In genomic region chr2:55138546-55139288, GRCh38 we compare ENCODE assay signal across 13 cellular contexts.
DNase-seq lines count a peak whose midpoint lies in the region; ATAC-seq and TF ChIP-seq lines count a peak whose summit lies in the region.
"Had no signal": no experiment of that assay in that cellular context is flagged by ENCODE, and none has a peak within 500 bp of the region (broad histone marks: within the 10 kb centered on the region; RNA-seq: fewer than 3 reads in every experiment).

No MANE protein-coding gene starts in this region.

- no peak overlapping the region for H3K4me3 Mint-ChIP-seq in activated T-cell treated with anti-CD3 and anti-CD28 coated beads, Interleukin-2, amount 50 U/mL, for 72 hours
- H3K4me3 Mint-ChIP-seq: activated CD4-positive, alpha-beta T cell treated with anti-CD3 and anti-CD28 coated beads for 36 hours; activated naive CD8-positive, alpha-beta T cell treated with anti-CD3 and anti-CD28 coated beads for 36 hours had no signal

- H3K4me1 ChIP-seq in esophagus squamous epithelium (peaks cover 13 to 62% (median 21%) of the 10 kb centered on the region in 3 donors), upper lobe of right lung (peaks cover 33% of the 10 kb centered on the region)

- H3K9me3 ChIP-seq in esophagus squamous epithelium (no peaks in the 10 kb centered on the region), upper lobe of right lung (no peaks in the 10 kb centered on the region)

- H3K36me3 ChIP-seq in esophagus squamous epithelium (no peaks in the 10 kb centered on the region), upper lobe of right lung (no peaks in the 10 kb centered on the region)

- WGBS in esophagus squamous epithelium, 2 donors = 69 to 72% methylated on average over 13 of the region's 13 CpGs

- H3K27ac Mint-ChIP-seq in activated T-cell treated with anti-CD3 and anti-CD28 coated beads, Interleukin-2, amount 50 U/mL, for 72 hours = no peak overlapping the region
- H3K27ac Mint-ChIP-seq: activated CD4-positive, alpha-beta T cell treated with anti-CD3 and anti-CD28 coated beads for 36 hours; activated naive CD8-positive, alpha-beta T cell treated with anti-CD3 and anti-CD28 coated beads for 36 hours had no signal

- H3K27me3 Mint-ChIP-seq in activated T-cell treated with anti-CD3 and anti-CD28 coated beads, Interleukin-2, amount 50 U/mL, for 72 hours (ENCODE audit: low read depth) = no peaks in the 10 kb centered on the region
- H3K27me3 Mint-ChIP-seq: activated CD4-positive, alpha-beta T cell treated with anti-CD3 and anti-CD28 coated beads for 36 hours; activated naive CD8-positive, alpha-beta T cell treated with anti-CD3 and anti-CD28 coated beads for 36 hours had no signal

- no peak for ATAC-seq in activated T-cell treated with anti-CD3 and anti-CD28 coated beads, Interleukin-2, amount 50 U/mL, for 72 hours (replicated peaks in 1 of 2)
- no peak for ATAC-seq in HG02759 (IDR thresholded peaks at IDR 0.05; ENCODE audit: unreplicated experiment)
- ATAC-seq in upper lobe of right lung = no peak
- ATAC-seq: activated CD4-positive, alpha-beta T cell treated with anti-CD3 and anti-CD28 coated beads for 36 hours had no signal

- TF ChIP-seq CTCF in esophagus squamous epithelium (IDR thresholded peaks at IDR 0.05) (no peak), upper lobe of right lung (IDR thresholded peaks at IDR 0.05) (no peak)

- no peaks in the 10 kb centered on the region for H3K27me3 ChIP-seq in esophagus squamous epithelium
- H3K27me3 ChIP-seq in upper lobe of right lung = no peaks in the 10 kb centered on the region

- H3K9me3 Mint-ChIP-seq in activated T-cell treated with anti-CD3 and anti-CD28 coated beads, Interleukin-2, amount 50 U/mL, for 72 hours = no peaks in the 10 kb centered on the region
- H3K9me3 Mint-ChIP-seq: activated naive CD8-positive, alpha-beta T cell treated with anti-CD3 and anti-CD28 coated beads for 36 hours had no signal

- H3K36me3 Mint-ChIP-seq in activated T-cell treated with anti-CD3 and anti-CD28 coated beads, Interleukin-2, amount 50 U/mL, for 72 hours (ENCODE audit: insufficient read depth in 2 of 2) = no peaks in the 10 kb centered on the region
- H3K36me3 Mint-ChIP-seq: activated naive CD8-positive, alpha-beta T cell treated with anti-CD3 and anti-CD28 coated beads for 36 hours; naive B cell had no signal

- peak in 9 of 14 donors; percentile 55 to 84 (median 65) for DNase-seq in C1 segment of cervical spinal cord (lab: John Stamatoyannopoulos, UW)
- peak; percentile 99 for DNase-seq in NCI-H526 treated with DMSO at 0.1 percent for 48 hours (lab: John Stamatoyannopoulos, UW)
- DNase-seq in esophagus squamous epithelium (lab: John Stamatoyannopoulos, UW) = no peak
- peak; percentile 60 for DNase-seq in occipital lobe (lab: John Stamatoyannopoulos, UW)
- DNase-seq in activated T-cell treated with anti-CD3 and anti-CD28 coated beads, Interleukin-2, amount 50 U/mL, for 72 hours = no peak
- no peak for DNase-seq in SIG-M5 treated with dmso at 0.1 percent for 504 hours (lab: John Stamatoyannopoulos, UW; ENCODE audit: unreplicated experiment)
- no peak for DNase-seq in upper lobe of right lung
- DNase-seq: activated CD4-positive, alpha-beta T cell treated with anti-CD3 and anti-CD28 coated beads for 36 hours; activated naive CD8-positive, alpha-beta T cell treated with anti-CD3 and anti-CD28 coated beads for 36 hours; activated T-cell treated with anti-CD3 and anti-CD28 coated beads for 4 hours; naive B cell; Right ventricle myocardium superior had no signal

- no peak for TF ChIP-seq POLR2A in esophagus squamous epithelium (IDR thresholded peaks at IDR 0.05)

- peaks cover 22% of the 10 kb centered on the region for H3K4me1 Mint-ChIP-seq in activated T-cell treated with anti-CD3 and anti-CD28 coated beads, Interleukin-2, amount 50 U/mL, for 72 hours (ENCODE audit: low read depth)

- H3K27ac ChIP-seq in esophagus squamous epithelium (peak overlapping the region in 3 of 4 donors; percentile 50 to 60 (median 52)), upper lobe of right lung (no peak overlapping the region)

- H3K4me3 ChIP-seq in esophagus squamous epithelium (no peak overlapping the region), upper lobe of right lung (no peak overlapping the region)

- intact Hi-C loops in esophagus squamous epithelium (cut with DNase I) = no loop called here
- intact Hi-C loops in upper lobe of right lung (cut with DNase I) = no loop called here

Comparison
In these comparisons a context has a peak if more than half of its experiments do, and no peak if none do; other contexts are left out.
1. DNase-seq: peak in C1 segment of cervical spinal cord (9 of 14), NCI-H526 treated with DMSO at 0.1 percent for 48 hours (single experiment) and occipital lobe (single experiment); none in esophagus squamous epithelium (single experiment), activated T-cell treated with anti-CD3 and anti-CD28 coated beads, Interleukin-2, amount 50 U/mL, for 72 hours (0 of 2), SIG-M5 treated with dmso at 0.1 percent for 504 hours (single experiment) and upper lobe of right lung (single experiment).